In the genomic region with DNA sequence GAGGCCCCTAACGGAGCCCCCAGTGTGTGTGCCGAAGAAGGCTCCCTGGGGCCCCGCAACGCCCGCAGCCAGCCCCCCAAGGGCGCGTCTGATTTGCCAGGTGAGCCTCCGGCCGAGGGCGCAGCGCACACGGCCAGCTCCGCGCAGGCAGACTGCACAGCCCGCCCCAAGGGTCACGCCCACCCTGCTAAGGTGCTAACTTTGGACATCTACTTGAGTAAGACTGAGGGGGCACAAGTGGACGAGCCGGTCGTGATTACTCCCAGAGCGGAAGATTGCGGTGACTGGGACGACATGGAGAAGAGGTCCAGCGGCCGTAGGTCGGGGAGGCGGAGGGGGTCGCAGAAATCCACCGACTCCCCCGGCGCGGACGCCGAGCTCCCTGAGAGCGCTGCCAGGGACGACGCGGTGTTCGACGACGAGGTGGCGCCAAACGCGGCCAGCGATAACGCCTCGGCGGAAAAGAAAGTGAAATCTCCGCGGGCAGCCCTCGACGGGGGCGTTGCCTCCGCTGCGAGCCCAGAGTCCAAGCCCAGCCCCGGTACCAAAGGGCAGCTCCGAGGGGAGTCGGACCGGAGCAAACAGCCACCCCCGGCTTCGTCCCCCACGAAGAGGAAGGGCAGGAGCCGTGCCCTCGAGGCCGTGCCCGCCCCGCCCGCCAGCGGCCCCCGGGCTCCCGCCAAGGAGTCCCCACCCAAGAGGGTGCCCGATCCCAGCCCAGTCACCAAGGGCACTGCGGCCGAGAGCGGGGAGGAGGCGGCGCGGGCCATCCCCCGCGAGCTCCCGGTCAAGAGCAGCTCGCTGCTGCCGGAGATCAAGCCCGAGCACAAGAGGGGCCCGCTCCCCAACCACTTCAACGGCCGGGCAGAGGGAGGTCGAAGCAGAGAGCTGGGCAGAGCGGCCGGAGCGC, we compare ENCODE assay signal across 8 cellular contexts.
DNase-seq lines count a peak whose midpoint lies in the region; ATAC-seq, FAIRE-seq and TF ChIP-seq lines count a peak whose summit lies in the region.

No MANE protein-coding gene starts in this region.

- peak; percentile 8 to 50 (median 28) for TF ChIP-seq POLR2A in body of pancreas (IDR thresholded peaks at IDR 0.05)

- WGBS in body of pancreas, 2 donors = 1% methylated on average over 38 to 67 of the region's 90 CpGs

- H3K9me3 ChIP-seq in T-helper 17 cell (ENCODE audit: control insufficient read depth, low read length, poor library complexity, severe bottlenecking) (no peaks in the 10 kb centered on the region), body of pancreas (no peaks in the 10 kb centered on the region)

- H3K4me1 Mint-ChIP-seq in T-helper 17 cell = peaks cover 38% of the 10 kb centered on the region

- FAIRE-seq in D721Med (lab: Jason Lieb, UNC) = no peak

- peak; percentile 60 for ATAC-seq in GM21381 (IDR thresholded peaks at IDR 0.05; ENCODE audit: unreplicated experiment)
- peak; percentile 78 for ATAC-seq in T-helper 17 cell
- ATAC-seq in body of pancreas = peak; percentile 80

- no peaks in the 10 kb centered on the region for H3K36me3 Mint-ChIP-seq in T-helper 17 cell (ENCODE audit: low read depth)

- TF ChIP-seq CTCF in D721Med (IDR thresholded peaks at IDR 0.05; ENCODE audit: insufficient read depth, missing control alignments) = peak; percentile 18
- TF ChIP-seq CTCF in body of pancreas (IDR thresholded peaks at IDR 0.05) = peak in 3 of 7 experiments; percentile 23 to 28 (median 27)

- H3K4me1 ChIP-seq in body of pancreas = peaks cover 38% of the 10 kb centered on the region

- no peaks in the 10 kb centered on the region for H3K36me3 ChIP-seq in body of pancreas (replicated peaks in 1 of 2; ENCODE audit: insufficient read depth in 1 of 2, low read depth in 2 of 2)

- intact Hi-C loops in body of pancreas (cut with DNase I) = loop anchor here (10.0 kb wide), 1 partner anchor 68 kb away; no protein-coding TSS in a partner anchor

- H3K4me3 ChIP-seq in body of pancreas = peak overlapping the region; percentile 76 to 88

- peak overlapping the region; percentile 51 to 95 (median 82) for H3K27ac ChIP-seq in body of pancreas

- H3K27me3 ChIP-seq in body of pancreas = no peaks in the 10 kb centered on the region

- DNase-seq in D721Med (ENCODE audit: insufficient read length, low spot score) = no peak
- peak; percentile 76 for DNase-seq in HT-29 (ENCODE audit: low spot score)
- DNase-seq in T-helper 17 cell = peak; percentile 74 to 75 (median 74)
- peak; percentile 63 to 78 (median 76) for DNase-seq in body of pancreas
- peak; percentile 49 for DNase-seq in iris pigment epithelial cell (ENCODE audit: low read depth)
- DNase-seq in stimulated activated CD4-positive, alpha-beta T cell treated with anti-CD3 and anti-CD28 coated beads, Interleukin-15, amount 100 ng/mL, for 1 hour (ENCODE audit: low read depth in 1 of 2, low spot score in 1 of 2) = peak; percentile 53 to 58
- DNase-seq in NCI-H2081 (lab: John Stamatoyannopoulos, UW) = no peak

- H3K4me3 Mint-ChIP-seq in T-helper 17 cell = peak overlapping the region; percentile 97

- H3K27me3 Mint-ChIP-seq in T-helper 17 cell = no peaks in the 10 kb centered on the region

- H3K27ac Mint-ChIP-seq in T-helper 17 cell = peak overlapping the region; percentile 98

Comparison
In these comparisons a context has a peak if more than half of its experiments do, and no peak if none do; other contexts are left out.
1. DNase-seq: peak in HT-29 (single experiment), T-helper 17 cell (3 of 3), body of pancreas (4 of 4), iris pigment epithelial cell (single experiment) and stimulated activated CD4-positive, alpha-beta T cell treated with anti-CD3 and anti-CD28 coated beads, Interleukin-15, amount 100 ng/mL, for 1 hour (2 of 2); none in D721Med (single experiment) and NCI-H2081 (0 of 2).
2. Peak in every context shown above with its lines, with median percentiles within 50 percentile points of each other: ATAC-seq.